In the genomic region with DNA sequence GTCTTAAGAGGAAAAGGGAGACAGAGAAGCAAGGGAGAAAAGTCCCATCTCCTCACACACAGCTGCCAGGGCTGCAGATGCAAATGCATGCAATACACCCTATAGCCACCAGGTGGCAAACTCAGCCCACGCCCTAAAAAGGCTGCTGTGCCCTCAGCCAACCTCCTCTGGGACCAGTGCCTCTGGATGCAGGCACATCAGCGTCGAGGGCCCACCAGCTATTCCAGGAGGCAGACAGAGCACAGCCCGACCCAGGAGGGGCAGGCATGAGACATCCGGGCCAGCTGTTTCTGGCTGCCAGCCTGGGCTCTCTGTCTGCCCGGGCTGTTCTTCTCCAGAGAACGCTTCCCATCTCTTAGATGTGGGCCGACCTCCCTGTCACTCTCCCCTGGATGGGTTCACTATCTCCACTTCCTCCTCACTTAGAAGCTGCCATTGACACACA, we compare ENCODE assay signal across 8 cellular contexts. TPM values are rescaled to one million over a fixed set of nuclear protein-coding genes. Genes with fewer than 3 reads are reported as not detected.
DNase-seq lines count a peak whose midpoint lies in the region; ATAC-seq and TF ChIP-seq lines count a peak whose summit lies in the region.

No MANE protein-coding gene starts in this region.

- peaks cover 33 to 50% (median 43%) of the 10 kb centered on the region in 4 donors for H3K4me1 Mint-ChIP-seq in CD4-positive, alpha-beta memory T cell
- H3K4me1 Mint-ChIP-seq in activated CD8-positive, alpha-beta T cell treated with anti-CD3 and anti-CD28 coated beads for 36 hours (ENCODE audit: low read depth) = peaks cover 32% of the 10 kb centered on the region

- peaks cover 37% of the 10 kb centered on the region for H3K4me1 ChIP-seq in CD4-positive, alpha-beta memory T cell (ENCODE audit: insufficient read depth, low read length)
- H3K4me1 ChIP-seq in lung (ENCODE audit: control insufficient read depth in 2 of 2, insufficient read depth in 2 of 2, low read length in 2 of 2) = peaks cover 0 to 2% of the 10 kb centered on the region in 2 donors

- POLR2A ChIA-PET in CD4-positive, alpha-beta memory T cell (lab: Charles Lee; ENCODE audit: partially characterized antibody) = interaction anchor here (0.6 to 9.1 kb wide), 11 partner anchors 46 to 292 kb away, joined by 3 to 118 read pairs (median 4); no protein-coding TSS in a partner anchor
- POLR2A ChIA-PET in activated CD8-positive, alpha-beta T cell treated with anti-CD3 and anti-CD28 coated beads for 36 hours (lab: Charles Lee) = interaction anchor here (0.8 to 1.8 kb wide), 3 partner anchors 50 to 104 kb away, joined by 4 to 8 read pairs (median 4); no protein-coding TSS in a partner anchor

- WGBS in lung, 2 donors = 30 to 33% methylated on average over 8 of the region's 8 CpGs

- intact Hi-C loops in CD4-positive, alpha-beta memory T cell (cut with micrococcal nuclease) = loop anchor here (1.0 kb wide), 2 partner anchors 48 to 104 kb away; no protein-coding TSS in a partner anchor
- intact Hi-C loops in activated CD8-positive, alpha-beta T cell treated with anti-CD3 and anti-CD28 coated beads for 36 hours (cut with micrococcal nuclease) = loop anchor here (1.0 to 5.0 kb wide), 2 partner anchors 47 to 104 kb away; no protein-coding TSS in a partner anchor

- H3K27me3 ChIP-seq in CD4-positive, alpha-beta memory T cell (ENCODE audit: insufficient read depth, low read length) = no peaks in the 10 kb centered on the region
- no peaks in the 10 kb centered on the region for H3K27me3 ChIP-seq in lung (ENCODE audit: control insufficient read depth, insufficient read depth)

- peak overlapping the region in 2 of 8 donors; percentile 53 to 54 for H3K4me3 Mint-ChIP-seq in CD4-positive, alpha-beta memory T cell
- H3K4me3 Mint-ChIP-seq in activated CD8-positive, alpha-beta T cell treated with anti-CD3 and anti-CD28 coated beads for 36 hours = no peak overlapping the region

- no peaks in the 10 kb centered on the region for H3K9me3 ChIP-seq in CD4-positive, alpha-beta memory T cell (ENCODE audit: control insufficient read depth in 1 of 2, low read length in 2 of 2)
- no peaks in the 10 kb centered on the region for H3K9me3 ChIP-seq in lung (ENCODE audit: control insufficient read depth in 2 of 2, insufficient read depth in 1 of 2, low read length in 1 of 2)

- no peak overlapping the region for H3K4me3 ChIP-seq in CD4-positive, alpha-beta memory T cell (ENCODE audit: low read length in 2 of 2)
- H3K4me3 ChIP-seq in lung = no peak overlapping the region

- peaks cover 0 to 1% (median 0%) of the 10 kb centered on the region in 8 donors for H3K9me3 Mint-ChIP-seq in CD4-positive, alpha-beta memory T cell
- no peaks in the 10 kb centered on the region for H3K9me3 Mint-ChIP-seq in activated CD8-positive, alpha-beta T cell treated with anti-CD3 and anti-CD28 coated beads for 36 hours

- H3K36me3 ChIP-seq in CD4-positive, alpha-beta memory T cell (ENCODE audit: insufficient read depth, low read length) = peaks cover 23% of the 10 kb centered on the region
- H3K36me3 ChIP-seq in lung (ENCODE audit: control insufficient read depth in 2 of 2, insufficient read depth in 2 of 2, low read length in 2 of 2) = peaks cover 0 to 70% of the 10 kb centered on the region in 2 donors

- peaks cover 20 to 63% of the 10 kb centered on the region in 2 donors for H3K36me3 Mint-ChIP-seq in CD4-positive, alpha-beta memory T cell
- H3K36me3 Mint-ChIP-seq in activated CD8-positive, alpha-beta T cell treated with anti-CD3 and anti-CD28 coated beads for 36 hours (ENCODE audit: low read depth) = peaks cover 5% of the 10 kb centered on the region

- no peak overlapping the region for H3K27ac ChIP-seq in CD4-positive, alpha-beta memory T cell (ENCODE audit: low read depth, low read length)
- H3K27ac ChIP-seq in lung (ENCODE audit: low read depth in 1 of 2, low read length in 1 of 2) = peak overlapping the region in 1 of 2 donors; percentile 18

- peak; percentile 57 to 74 (median 69) for DNase-seq in CD4-positive, alpha-beta memory T cell
- peak; percentile 71 for DNase-seq in NCI-H748 (lab: John Stamatoyannopoulos, UW; ENCODE audit: unreplicated experiment)
- DNase-seq in activated CD8-positive, alpha-beta T cell treated with anti-CD3 and anti-CD28 coated beads for 36 hours = peak; percentile 82
- DNase-seq in ecto neural progenitor cell (ENCODE audit: low spot score) = peak; percentile 87
- peak; percentile 71 for DNase-seq in lung (ENCODE audit: low spot score)
- DNase-seq in stimulated activated CD4-positive, alpha-beta T cell treated with anti-CD3 and anti-CD28 coated beads, TNF-alpha, amount 100 ng/mL, for 48 hours (ENCODE audit: low read depth in 3 of 3) = peak; percentile 49 to 67 (median 65)

- peak; percentile 98 for TF ChIP-seq CTCF in activated CD8-positive, alpha-beta T cell treated with anti-CD3 and anti-CD28 coated beads for 36 hours (IDR thresholded peaks at IDR 0.05)
- peak; percentile 91 for TF ChIP-seq CTCF in lung (IDR thresholded peaks at IDR 0.05; ENCODE audit: control extremely low read depth, extremely low read depth)

- ATAC-seq in HG02759 (IDR thresholded peaks at IDR 0.05; ENCODE audit: unreplicated experiment) (peak; percentile 58), lung (ENCODE audit: insufficient read depth, low FRiP score) (peak; percentile 79), GM21360 (IDR thresholded peaks at IDR 0.05; ENCODE audit: unreplicated experiment) (no peak)
- peak; percentile 82 for ATAC-seq in activated CD8-positive, alpha-beta T cell treated with anti-CD3 and anti-CD28 coated beads for 36 hours

- H3K27ac Mint-ChIP-seq in CD4-positive, alpha-beta memory T cell = peak overlapping the region; percentile 68 to 95 (median 91)
- H3K27ac Mint-ChIP-seq in activated CD8-positive, alpha-beta T cell treated with anti-CD3 and anti-CD28 coated beads for 36 hours = no peak overlapping the region

- no peaks in the 10 kb centered on the region for H3K27me3 Mint-ChIP-seq in CD4-positive, alpha-beta memory T cell
- H3K27me3 Mint-ChIP-seq in activated CD8-positive, alpha-beta T cell treated with anti-CD3 and anti-CD28 coated beads for 36 hours = no peaks in the 10 kb centered on the region

- CTCF ChIA-PET in CD4-positive, alpha-beta memory T cell (lab: Charles Lee; ENCODE audit: partially characterized antibody) = interaction anchor here (0.7 to 17.0 kb wide), 35 partner anchors 9 to 258 kb away, joined by 3 to 614 read pairs (median 6); a partner anchor contains a TSS
- CTCF ChIA-PET in activated CD8-positive, alpha-beta T cell treated with anti-CD3 and anti-CD28 coated beads for 36 hours (lab: Charles Lee) = interaction anchor here (0.6 to 13.4 kb wide), 46 partner anchors 10 to 1243 kb away, joined by 3 to 442 read pairs (median 6); no protein-coding TSS in a partner anchor

RNA-seq across cellular contexts. Expression of a gene that starts 39.7 kb away (rescaled TPM):
- under 1 TPM; 0.15 to 0.22 TPM for total RNA-seq in CD4-positive, alpha-beta memory T cell
- polyA plus RNA-seq in CD4-positive, alpha-beta memory T cell = under 1 TPM; 0.10 to 0.30 TPM
- total RNA-seq in activated CD8-positive, alpha-beta T cell treated with anti-CD3 and anti-CD28 coated beads for 36 hours = under 1 TPM; 0.18 to 0.20 TPM
- total RNA-seq in lung = under 1 TPM; 0.11 to 0.58 TPM
- under 1 TPM; 0.12 to 0.55 TPM for polyA plus RNA-seq in lung
